In the genomic region with DNA sequence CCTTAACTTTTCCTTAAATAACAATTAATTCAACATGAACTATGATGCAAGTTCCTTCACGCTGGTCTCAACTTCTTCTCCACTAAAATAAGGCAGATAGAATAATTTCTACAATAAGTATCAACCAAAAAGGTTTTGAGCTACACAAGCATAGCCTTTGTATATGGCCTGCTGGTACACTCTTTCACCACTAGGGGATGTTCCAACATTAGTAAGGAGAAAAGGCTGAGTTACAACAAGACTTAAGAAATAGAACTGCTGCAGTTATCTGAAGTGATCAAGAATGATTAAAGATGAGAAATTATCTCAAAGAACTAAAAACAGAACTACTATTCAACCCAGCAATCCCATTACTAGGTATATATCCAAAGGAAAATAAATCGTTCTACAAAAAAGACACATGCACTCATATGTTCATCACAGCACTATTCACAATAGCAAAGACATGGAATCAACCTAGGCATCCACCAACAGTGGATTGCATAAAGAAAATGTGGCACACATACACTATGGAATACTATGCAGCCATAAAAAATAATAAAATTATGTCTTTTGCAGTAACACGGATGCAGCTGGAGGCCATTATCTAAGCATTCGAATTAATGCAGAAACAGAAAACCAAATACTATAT, we compare ENCODE assay signal across 8 cellular contexts. TPM values are rescaled to one million over a fixed set of nuclear protein-coding genes. Genes with fewer than 3 reads are reported as not detected.
DNase-seq lines count a peak whose midpoint lies in the region; ATAC-seq and TF ChIP-seq lines count a peak whose summit lies in the region.

No MANE protein-coding gene starts in this region.

- H3K4me1 Mint-ChIP-seq in T-cell (peaks cover 18 to 28% (median 20%) of the 10 kb centered on the region in 3 donors), osteocyte (ENCODE audit: unreplicated experiment) (peaks cover 7% of the 10 kb centered on the region)

- POLR2A ChIA-PET in HEK293 (lab: Yijun Ruan, JAX) (interaction anchor here (0.6 to 0.8 kb wide), 4 partner anchors 13 to 308 kb away, joined by 3 to 4 read pairs (median 3); no protein-coding TSS in a partner anchor), T-cell (lab: Charles Lee) (interaction anchor here in 1 of 2 donors (0.6 kb wide), 1 partner anchor 9 kb away, joined by 6 read pairs; no protein-coding TSS in a partner anchor)

- H3K4me1 ChIP-seq in HEK293 (ENCODE audit: control insufficient read depth, insufficient read depth, low read length) = peaks cover 7% of the 10 kb centered on the region; the same call in 1 of the 2 replicates

- H3K27ac Mint-ChIP-seq in T-cell = no peak overlapping the region
- no peak overlapping the region for H3K27ac Mint-ChIP-seq in osteocyte (ENCODE audit: unreplicated experiment)

- H3K27ac ChIP-seq in HEK293 (ENCODE audit: extremely low read depth, low read depth, low read length) = no peak overlapping the region

- CTCF ChIA-PET in HEK293 (lab: Yijun Ruan, JAX) (interaction anchor here (0.5 to 6.3 kb wide), 26 partner anchors 9 to 490 kb away, joined by 3 to 49 read pairs (median 4); no protein-coding TSS in a partner anchor), T-cell (lab: Charles Lee) (interaction anchor here (0.6 to 3.7 kb wide), 20 partner anchors 9 to 695 kb away, joined by 3 to 33 read pairs (median 4); no protein-coding TSS in a partner anchor)

- DNase-seq in stimulated activated CD4-positive, alpha-beta T cell treated with anti-CD3 and anti-CD28 coated beads, Interleukin-4, amount 100 ng/mL, for 24 hours = peak; percentile 38
- DNase-seq in stimulated activated CD4-positive, alpha-beta T cell treated with anti-CD3 and anti-CD28 coated beads, Interleukin-4, amount 100 ng/mL, for 1 hour = no peak
- peak; percentile 78 for DNase-seq in NCI-H1105 treated with DMSO at 0.1 percent for 48 hours (lab: John Stamatoyannopoulos, UW)
- DNase-seq in T-cell = peak in 13 of 34 experiments; percentile 6 to 33 (median 15)
- DNase-seq in fibroblast of the conjunctiva (ENCODE audit: low read depth) = peak; percentile 74
- DNase-seq in osteocyte (ENCODE audit: extremely low spot score, unreplicated experiment) = no peak
- no peak for DNase-seq in stimulated activated CD4-positive, alpha-beta T cell treated with anti-CD3 and anti-CD28 coated beads, Interleukin-2, amount 100 ng/mL, for 48 hours

- H3K9me3 Mint-ChIP-seq in T-cell (no peaks in the 10 kb centered on the region), osteocyte (ENCODE audit: unreplicated experiment) (no peaks in the 10 kb centered on the region)

- H3K36me3 Mint-ChIP-seq in T-cell = no peaks in the 10 kb centered on the region
- H3K36me3 Mint-ChIP-seq in osteocyte (ENCODE audit: unreplicated experiment) = no peaks in the 10 kb centered on the region

- no peak overlapping the region for H3K4me3 ChIP-seq in HEK293 (ENCODE audit: low read depth, low read length)

- H3K27me3 Mint-ChIP-seq in T-cell (no peaks in the 10 kb centered on the region), osteocyte (ENCODE audit: unreplicated experiment) (no peaks in the 10 kb centered on the region)

- TF ChIP-seq CTCF in HEK293 (tag by site-specific recombination; IDR thresholded peaks at IDR 0.05) = no peak
- TF ChIP-seq CTCF in osteocyte (IDR thresholded peaks at IDR 0.05) = peak; percentile 92

- H3K4me3 Mint-ChIP-seq in T-cell (no peak overlapping the region), osteocyte (ENCODE audit: unreplicated experiment) (no peak overlapping the region)

- peaks cover 0 to 6% of the 10 kb centered on the region in 2 experiments; a peak in 1 of 3 replicates for H3K36me3 ChIP-seq in HEK293 (ENCODE audit: control insufficient read depth in 2 of 2, insufficient read depth in 1 of 2, low read length in 2 of 2)

- ATAC-seq in T-cell (replicated peaks in 1 of 4) = peak; percentile 77 to 90 (median 86)

- no peaks in the 10 kb centered on the region for H3K9me3 ChIP-seq in HEK293 (ENCODE audit: control insufficient read depth, insufficient read depth, low read depth, low read length)

TF ChIP-seq in HEK293, 187 proteins besides CTCF, POLR2A, EP300 and RAD21:
- TF ChIP-seq ZNF76 (tag by site-specific recombination; IDR thresholded peaks at IDR 0.05; ENCODE audit: borderline replicate concordance, low read depth) (no peak), ZNF654 (tag by site-specific recombination; IDR thresholded peaks at IDR 0.05; ENCODE audit: low read depth) (peak; percentile 91), ZNF121 (tag by site-specific recombination; IDR thresholded peaks at IDR 0.05) (no peak), ZNF146 (tag by site-specific recombination; IDR thresholded peaks at IDR 0.05) (peak; percentile 92), ZBTB11 (tag by site-specific recombination; conservative IDR thresholded peaks at IDR 0.05; ENCODE audit: low read depth) (no peak), SP7 (tag by site-specific recombination; IDR thresholded peaks at IDR 0.05) (0 out of 2 replicates have a peak, but pooled peaks have one; percentile 22), ZNF629 (tag by site-specific recombination; IDR thresholded peaks at IDR 0.05) (no peak), ZNF660 (tag by site-specific recombination; IDR thresholded peaks at IDR 0.05) (peak; percentile 44; the same call in 1 of the 2 replicates), ZFP3 (tag by site-specific recombination; IDR thresholded peaks at IDR 0.05; ENCODE audit: low read depth) (no peak), ZSCAN30 (tag by site-specific recombination; IDR thresholded peaks at IDR 0.05) (0 out of 2 replicates have a peak, but pooled peaks have one; percentile 39), ZBTB6 (tag by site-specific recombination; IDR thresholded peaks at IDR 0.05) (no peak), ZBTB17 (tag by site-specific recombination; IDR thresholded peaks at IDR 0.05) (0 out of 2 replicates have a peak, but pooled peaks have one; percentile 18)
TF ChIP-seq in HEK293: peak in this region for 6.

RNA-seq across cellular contexts. Expression of gene ATP13A3, which starts 14.4 kb away (rescaled TPM):
- total RNA-seq in T-cell (10 to 100 TPM; 48.1 to 71.7 (median 52.0) TPM), osteocyte (59.7 and 63.1 TPM in 2 replicates)

Comparison
In these comparisons a context has a peak if more than half of its experiments do, and no peak if none do; other contexts are left out.
1. DNase-seq: peak in stimulated activated CD4-positive, alpha-beta T cell treated with anti-CD3 and anti-CD28 coated beads, Interleukin-4, amount 100 ng/mL, for 24 hours (single experiment), NCI-H1105 treated with DMSO at 0.1 percent for 48 hours (single experiment) and fibroblast of the conjunctiva (single experiment); none in stimulated activated CD4-positive, alpha-beta T cell treated with anti-CD3 and anti-CD28 coated beads, Interleukin-4, amount 100 ng/mL, for 1 hour (single experiment), osteocyte (single experiment) and stimulated activated CD4-positive, alpha-beta T cell treated with anti-CD3 and anti-CD28 coated beads, Interleukin-2, amount 100 ng/mL, for 48 hours (0 of 2).